In the genomic region with DNA sequence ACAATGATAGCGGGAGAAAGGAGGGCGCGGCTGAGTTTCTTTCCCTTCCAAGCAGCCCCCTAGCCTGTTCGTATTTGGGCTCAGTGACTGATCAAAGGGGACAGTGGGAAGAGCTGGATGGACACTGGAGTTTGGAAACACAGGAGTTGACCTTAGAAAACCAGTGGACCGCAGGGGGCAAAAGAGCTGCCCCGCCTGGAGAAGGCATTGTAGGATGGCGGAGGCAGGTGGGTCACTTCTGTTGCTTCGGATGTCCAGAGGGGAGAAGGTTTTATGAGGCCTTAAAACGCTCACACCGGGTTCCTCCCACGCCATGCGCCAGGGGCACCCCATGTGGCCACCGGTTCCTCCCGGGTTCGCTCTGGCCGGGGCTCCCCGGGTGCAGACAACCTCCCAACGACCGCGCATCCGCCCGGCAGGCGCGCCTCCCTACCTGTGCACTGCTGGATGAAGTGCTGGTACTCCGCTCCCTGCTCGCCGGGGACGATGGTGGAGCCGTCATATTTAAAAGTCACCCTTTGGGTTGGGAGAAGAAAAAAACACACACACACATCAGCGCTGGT, we compare ENCODE assay signal across 8 cellular contexts. TPM values are rescaled to one million over a fixed set of nuclear protein-coding genes. Genes with fewer than 3 reads are reported as not detected.
DNase-seq lines count a peak whose midpoint lies in the region; ATAC-seq and TF ChIP-seq lines count a peak whose summit lies in the region.

No MANE protein-coding gene starts in this region.

- H3K36me3 ChIP-seq in BLaER1 treated with 17β-estradiol and CSF1 and Interleukin-3, amounts not matched to agents 10 nM and 100 nM, result peaks cover 0 to 52% (median 40%) of the 10 kb centered on the region in 11 experiments; a peak in 16 of 22 replicates
- H3K36me3 ChIP-seq in prostate gland, result no peaks in the 10 kb centered on the region

- no peak for TF ChIP-seq POLR2A in prostate gland (IDR thresholded peaks at IDR 0.05)

- no peaks in the 10 kb centered on the region for H3K27me3 Mint-ChIP-seq in activated T-cell treated with anti-CD3 and anti-CD28 coated beads, Interleukin-2, amount 50 U/mL, for 24 hours

- TF ChIP-seq CTCF in HL-60 (IDR thresholded peaks at IDR 0.05; ENCODE audit: insufficient read depth, low read length) (no peak), foreskin fibroblast (IDR thresholded peaks at IDR 0.05; ENCODE audit: low read depth, low read length) (no peak), prostate gland (IDR thresholded peaks at IDR 0.05) (peak in 1 of 4 experiments; percentile 1)

- H3K4me1 Mint-ChIP-seq in activated T-cell treated with anti-CD3 and anti-CD28 coated beads, Interleukin-2, amount 50 U/mL, for 24 hours (ENCODE audit: low read depth), result peaks cover 48% of the 10 kb centered on the region

- peak overlapping the region; percentile 94 to 99 (median 97) for H3K4me2 ChIP-seq in BLaER1 treated with 17β-estradiol and CSF1 and Interleukin-3, amounts not matched to agents 10 nM and 100 nM

- peak in 1 of 2 experiments; percentile 28 for DNase-seq in HL-60 (ENCODE audit: low read depth in 1 of 2, low spot score in 1 of 2)
- peak; percentile 75 for DNase-seq in activated T-cell treated with anti-CD3 and anti-CD28 coated beads, Interleukin-2, amount 50 U/mL, for 24 hours
- DNase-seq in foreskin fibroblast, result peak in 1 of 2 donors; percentile 41
- no peak for DNase-seq in prostate gland (ENCODE audit: low spot score)
- DNase-seq in mesenteric fat pad (ENCODE audit: low spot score), result no peak
- DNase-seq in NCI-H187 treated with DMSO at 0.1 percent for 48 hours (lab: John Stamatoyannopoulos, UW), result no peak

- WGBS in prostate gland, result 5% methylated on average over 30 of the region's 30 CpGs

- H3K9ac ChIP-seq in BLaER1 treated with 17β-estradiol and CSF1 and Interleukin-3, amounts not matched to agents 10 nM and 100 nM, result peak overlapping the region; percentile 82 to 94 (median 87)

- peaks cover 51% of the 10 kb centered on the region for H3K36me3 Mint-ChIP-seq in activated T-cell treated with anti-CD3 and anti-CD28 coated beads, Interleukin-2, amount 50 U/mL, for 24 hours (ENCODE audit: low read depth)

- H3K27ac Mint-ChIP-seq in activated T-cell treated with anti-CD3 and anti-CD28 coated beads, Interleukin-2, amount 50 U/mL, for 24 hours, result peak overlapping the region; percentile 89

- peaks cover 32 to 58% (median 56%) of the 10 kb centered on the region in 11 experiments; a peak in 21 of 22 replicates for H4K20me1 ChIP-seq in BLaER1 treated with 17β-estradiol and CSF1 and Interleukin-3, amounts not matched to agents 10 nM and 100 nM

- intact Hi-C loops in prostate gland (cut with DNase I), result loop anchor here (5.0 kb wide), 1 partner anchor 85 kb away; no protein-coding TSS in a partner anchor

- H3K27ac ChIP-seq in BLaER1 treated with 17β-estradiol and CSF1 and Interleukin-3, amounts not matched to agents 10 nM and 100 nM, result peak overlapping the region; percentile 27 to 91 (median 83)
- H3K27ac ChIP-seq in HL-60 (replicated peaks) (peak overlapping the region; percentile 79), prostate gland (peak overlapping the region; percentile 52 to 61)

- peak overlapping the region; percentile 79 to 100 (median 92) for H3K4me3 ChIP-seq in BLaER1 treated with 17β-estradiol and CSF1 and Interleukin-3, amounts not matched to agents 10 nM and 100 nM
- H3K4me3 ChIP-seq in HL-60 (replicated peaks; ENCODE audit: insufficient read depth, low read length) (peak overlapping the region; percentile 90), foreskin fibroblast (ENCODE audit: low read depth in 1 of 2, low read length in 2 of 2) (peak overlapping the region; percentile 77 to 93), prostate gland (peak overlapping the region; percentile 66 to 67)

- peak; percentile 29 for ATAC-seq in GM19397 (IDR thresholded peaks at IDR 0.05; ENCODE audit: unreplicated experiment)

- no peaks in the 10 kb centered on the region for H3K9me3 Mint-ChIP-seq in activated T-cell treated with anti-CD3 and anti-CD28 coated beads, Interleukin-2, amount 50 U/mL, for 24 hours

- peak overlapping the region; percentile 97 for H3K4me3 Mint-ChIP-seq in activated T-cell treated with anti-CD3 and anti-CD28 coated beads, Interleukin-2, amount 50 U/mL, for 24 hours

- H3K4me1 ChIP-seq in BLaER1 treated with 17β-estradiol and CSF1 and Interleukin-3, amounts not matched to agents 10 nM and 100 nM, result peaks cover 51 to 79% (median 68%) of the 10 kb centered on the region in 10 experiments
- peaks cover 9% of the 10 kb centered on the region for H3K4me1 ChIP-seq in prostate gland (replicated peaks)

- peaks cover 0 to 10% (median 0%) of the 10 kb centered on the region in 11 experiments; a peak in 3 of 22 replicates for H3K9me3 ChIP-seq in BLaER1 treated with 17β-estradiol and CSF1 and Interleukin-3, amounts not matched to agents 10 nM and 100 nM (replicated peaks in 1 of 11)
- no peaks in the 10 kb centered on the region for H3K9me3 ChIP-seq in prostate gland

- H3K27me3 ChIP-seq in BLaER1 treated with 17β-estradiol and CSF1 and Interleukin-3, amounts not matched to agents 10 nM and 100 nM, result peaks cover 0 to 23% (median 11%) of the 10 kb centered on the region in 11 experiments; a peak in 11 of 22 replicates
- no peaks in the 10 kb centered on the region for H3K27me3 ChIP-seq in HL-60 (ENCODE audit: insufficient read depth, poor library complexity, severe bottlenecking)
- H3K27me3 ChIP-seq in prostate gland (replicated peaks; ENCODE audit: insufficient read depth), result no peaks in the 10 kb centered on the region

RNA-seq across cellular contexts. Expression of a gene that starts 0.7 kb away (rescaled TPM):
- total RNA-seq in prostate gland (100 to 1,000 TPM in 1 of 2 donors, 10 to 100 TPM in 1; 46.8 to 110 TPM), mesenteric fat pad (164 TPM)

RNA-seq across cellular contexts. Expression of a gene that starts 31.2 kb away (rescaled TPM):
- total RNA-seq in prostate gland (100 to 1,000 TPM in 1 of 2 donors, 10 to 100 TPM in 1; 57.1 to 106 TPM), mesenteric fat pad (55.4 TPM)
